Comparison of ENCODE assay signal across 32 cellular contexts in the genomic region with DNA sequence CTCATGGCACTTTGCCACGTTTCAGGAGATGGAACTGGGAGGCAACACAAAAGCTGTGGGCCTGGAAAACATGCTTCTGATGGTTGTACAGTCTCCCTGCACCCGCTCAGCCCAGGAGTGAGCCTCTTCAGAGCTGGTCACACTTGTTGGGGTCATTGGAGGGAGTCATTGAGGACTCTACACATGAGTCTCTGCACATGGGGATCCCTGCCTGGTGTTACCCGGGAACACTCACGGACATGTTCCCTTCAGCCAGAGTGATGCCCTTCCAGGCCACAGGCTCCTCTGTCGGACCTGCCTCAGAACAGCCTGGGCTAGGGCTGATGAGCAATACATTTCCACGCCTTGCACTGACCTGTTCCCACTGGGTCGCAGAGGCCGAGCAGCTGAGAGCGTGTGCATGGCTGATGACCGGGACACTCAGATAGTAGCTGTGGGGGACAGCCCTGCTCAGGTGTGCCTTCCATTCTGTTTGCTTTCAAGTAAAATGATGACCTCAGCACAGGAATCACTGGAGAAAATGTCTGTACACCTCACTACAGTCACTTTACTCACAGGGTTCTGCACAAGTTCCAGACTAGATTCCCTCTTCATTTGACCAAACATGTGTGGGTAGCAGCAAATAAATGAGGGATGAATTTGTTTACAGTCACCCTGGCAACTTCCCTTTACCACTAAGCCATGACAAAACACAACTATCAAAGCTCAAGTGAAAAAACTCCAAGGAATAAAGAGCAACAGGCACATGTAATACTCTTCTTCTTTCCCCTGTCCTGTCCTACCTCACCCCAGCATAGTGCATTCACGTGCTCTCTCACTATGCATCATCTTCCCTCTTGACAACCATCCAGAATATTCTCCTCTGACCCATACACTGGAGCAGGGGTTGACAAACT.
A peak's percentile ranks its signal among the peaks of the same experiment; 100 is the strongest.
DNase-seq lines count a peak whose midpoint lies in the region; ATAC-seq, FAIRE-seq and TF ChIP-seq lines count a peak whose summit lies in the region.
"Had no signal": no experiment of that assay in that cellular context is flagged by ENCODE, and none has a peak within 500 bp of the region (broad histone marks: within the 10 kb centered on the region; RNA-seq: fewer than 3 reads in every experiment).

No MANE protein-coding gene starts in this region.

- DNase-seq in Calu3 (no peak), SJCRH30 (peak in 1 of 2 experiments; percentile 15), keratinocyte (ENCODE audit: low read depth, low spot score) (no peak), stromal cell of bone marrow (ENCODE audit: low read depth) (peak; percentile 13), C1 segment of cervical spinal cord (lab: John Stamatoyannopoulos, UW) (no peak), NK-92 (lab: John Stamatoyannopoulos, UW; ENCODE audit: unreplicated experiment) (no peak)
- DNase-seq: activated CD4-positive, alpha-beta memory T cell treated with anti-CD3 and anti-CD28 coated beads, Interleukin-2, amount 10 ng/mL, durations not matched to agents 7 days and 5 days; activated CD8-positive, alpha-beta memory T cell treated with anti-CD3 and anti-CD28 coated beads, Interleukin-2, amount 50 U/mL, for 48 hours; activated naive CD4-positive, alpha-beta T cell treated with anti-CD3 and anti-CD28 coated beads, Interleukin-2, amount 50 U/mL, for 16 hours; amniotic stem cell; effector CD8-positive, alpha-beta T cell; erythroblast; foreskin fibroblast; H7; heart left ventricle; kidney glomerular epithelial cell; MV-4-11; NCI-H146; posterior cingulate gyrus had no signal

- no peak overlapping the region for H3K4me3 ChIP-seq in SJCRH30
- no peak overlapping the region for H3K4me3 ChIP-seq in keratinocyte (ENCODE audit: control insufficient read depth in 2 of 3, extremely low read depth in 1 of 3, insufficient read depth in 2 of 3, low read depth in 1 of 3, low read length in 3 of 3)
- H3K4me3 ChIP-seq: heart left ventricle, lung, SK-N-MC had no signal

- H3K4me2 ChIP-seq in keratinocyte (ENCODE audit: control insufficient read depth, extremely low read depth, insufficient read depth, low read depth, low read length): no peak overlapping the region
- H3K4me2 ChIP-seq: KMS-11 had no signal

- H3K4me1 Mint-ChIP-seq in Calu3 (ENCODE audit: low read depth, unreplicated experiment): peaks cover 22% of the 10 kb centered on the region
- H3K4me1 Mint-ChIP-seq: activated CD4-positive, alpha-beta memory T cell treated with anti-CD3 and anti-CD28 coated beads, Interleukin-2, amount 10 ng/mL, durations not matched to agents 7 days and 5 days; activated T-helper 17 cell treated with anti-CD3 and anti-CD28 coated beads, Interleukin-2, amount 50 U/mL, for 72 hours; CD14-positive monocyte had no signal

- H3K79me2 ChIP-seq in keratinocyte (ENCODE audit: control insufficient read depth, insufficient read depth, low read length): no peaks in the 10 kb centered on the region

- peak overlapping the region; percentile 60 for H3K27ac Mint-ChIP-seq in Calu3 (ENCODE audit: unreplicated experiment)
- H3K27ac Mint-ChIP-seq: activated CD4-positive, alpha-beta memory T cell treated with anti-CD3 and anti-CD28 coated beads, Interleukin-2, amount 10 ng/mL, durations not matched to agents 7 days and 5 days; activated T-helper 17 cell treated with anti-CD3 and anti-CD28 coated beads, Interleukin-2, amount 50 U/mL, for 72 hours; CD14-positive monocyte; stimulated activated naive CD8-positive, alpha-beta T cell treated with anti-CD3 and anti-CD28 coated beads, Interleukin-15, Interleukin-2, amounts not matched to agents 100 ng/mL and 50 ng/mL, for 24 hours had no signal

- peaks cover 6% of the 10 kb centered on the region for H3K36me3 Mint-ChIP-seq in Calu3 (ENCODE audit: insufficient read depth, unreplicated experiment)
- H3K36me3 Mint-ChIP-seq: CD14-positive monocyte had no signal

- intact Hi-C loops in Calu3 (cut with micrococcal nuclease; ENCODE audit: unreplicated experiment): no loop called here

- H3K4me3 Mint-ChIP-seq in Calu3 (ENCODE audit: low read depth, unreplicated experiment): no peak overlapping the region
- H3K4me3 Mint-ChIP-seq: activated CD4-positive, alpha-beta memory T cell treated with anti-CD3 and anti-CD28 coated beads, Interleukin-2, amount 10 ng/mL, durations not matched to agents 7 days and 5 days; activated T-helper 17 cell treated with anti-CD3 and anti-CD28 coated beads, Interleukin-2, amount 50 U/mL, for 72 hours; CD14-positive monocyte; stimulated activated naive CD8-positive, alpha-beta T cell treated with anti-CD3 and anti-CD28 coated beads, Interleukin-15, Interleukin-2, amounts not matched to agents 100 ng/mL and 50 ng/mL, for 24 hours had no signal

- CTCF ChIA-PET in Calu3 (lab: Charles Lee): interaction anchor here (0.6 kb wide), 1 partner anchor 177 kb away, joined by 3 read pairs; no protein-coding TSS in a partner anchor

- H3K27me3 ChIP-seq in SJCRH30 (no peaks in the 10 kb centered on the region), keratinocyte (ENCODE audit: control insufficient read depth, extremely low read depth, insufficient read depth, low read length) (no peaks in the 10 kb centered on the region)
- H3K27me3 ChIP-seq: heart left ventricle had no signal

- BruUV-seq in Calu3 (replicated peaks; lab: Mats Ljungman, UMichigan): no TSS peak

- H3K9me3 ChIP-seq in SJCRH30 (replicated peaks) (no peaks in the 10 kb centered on the region), keratinocyte (ENCODE audit: control insufficient read depth, low read depth, low read length) (no peaks in the 10 kb centered on the region)
- H3K9me3 ChIP-seq: heart left ventricle had no signal

- no peak for ATAC-seq in HG02571 (IDR thresholded peaks at IDR 0.05; ENCODE audit: unreplicated experiment)
- ATAC-seq: activated CD4-positive, CD25-positive, alpha-beta regulatory T cell treated with anti-CD3 and anti-CD28 coated beads, Interleukin-2, amount 50 U/mL, for 24 hours; activated T-helper 17 cell treated with anti-CD3 and anti-CD28 coated beads, Interleukin-2, amount 50 U/mL, for 72 hours had no signal

- H3K27me3 Mint-ChIP-seq in Calu3 (ENCODE audit: unreplicated experiment): no peaks in the 10 kb centered on the region
- H3K27me3 Mint-ChIP-seq: activated CD4-positive, alpha-beta memory T cell treated with anti-CD3 and anti-CD28 coated beads, Interleukin-2, amount 10 ng/mL, durations not matched to agents 7 days and 5 days had no signal

- H3K4me1 ChIP-seq in SJCRH30 (peaks cover 47% of the 10 kb centered on the region), keratinocyte (ENCODE audit: control insufficient read depth, extremely low read depth, insufficient read depth, low read length) (peaks cover 37% of the 10 kb centered on the region)
- H3K4me1 ChIP-seq: heart left ventricle had no signal

- no peak overlapping the region for H3K9ac ChIP-seq in keratinocyte (ENCODE audit: control insufficient read depth, extremely low read depth, insufficient read depth, low read length)
- H3K9ac ChIP-seq: KMS-11 had no signal

- dilution Hi-C loops in keratinocyte (cut with MboI; ENCODE audit: extremely low pct_ligation_motif_present, low sequenced_read_pairs): no loop called here

- H4K20me1 ChIP-seq in keratinocyte (ENCODE audit: control insufficient read depth, extremely low read depth, insufficient read depth, low read length): no peaks in the 10 kb centered on the region

- H2AFZ ChIP-seq in keratinocyte (ENCODE audit: control insufficient read depth, low read length): no peak overlapping the region

- TF ChIP-seq CTCF in Calu3 (IDR thresholded peaks at IDR 0.05; ENCODE audit: unreplicated experiment) (no peak), keratinocyte (optimal IDR thresholded peaks at IDR 0.05 in 1 of 3, IDR thresholded peaks at IDR 0.05 in 1 of 3, conservative IDR thresholded peaks at IDR 0.05 in 1 of 3; ENCODE audit: extremely low read depth in 1 of 3, insufficient read depth in 2 of 3, low read length in 3 of 3) (no peak)

- H3K9me3 Mint-ChIP-seq in Calu3 (ENCODE audit: low read depth, unreplicated experiment): peaks cover 4% of the 10 kb centered on the region

- H3K27ac ChIP-seq in SJCRH30 (peak overlapping the region; percentile 84), keratinocyte (ENCODE audit: control insufficient read depth, insufficient read depth, low read length) (no peak overlapping the region)
- H3K27ac ChIP-seq: heart left ventricle, KMS-11, RWPE1, SK-N-MC had no signal

- H3K36me3 ChIP-seq in SJCRH30 (no peaks in the 10 kb centered on the region), keratinocyte (ENCODE audit: control insufficient read depth in 2 of 2, extremely low read depth in 1 of 2, insufficient read depth in 2 of 2, low read length in 2 of 2) (no peaks in the 10 kb centered on the region)
- H3K36me3 ChIP-seq: heart left ventricle had no signal

- FAIRE-seq in keratinocyte (lab: Jason Lieb, UNC): peak; percentile 41
- FAIRE-seq: colon, D721Med, GM12892, TTC549 had no signal

- no peaks in the 10 kb centered on the region for H3K9me1 ChIP-seq in keratinocyte (ENCODE audit: control insufficient read depth, extremely low read depth, insufficient read depth, low read length)
